18 cellular contexts compared by ENCODE assay signal in genomic region chr2:127101048-127101611, GRCh38. TPM values are rescaled to one million over a fixed set of nuclear protein-coding genes. Genes with fewer than 3 reads are reported as not detected.
DNase-seq lines count a peak whose midpoint lies in the region; TF ChIP-seq lines count a peak whose summit lies in the region.
"Had no signal": no experiment of that assay in that cellular context is flagged by ENCODE, and none has a peak within 500 bp of the region (broad histone marks: within the 10 kb centered on the region; RNA-seq: fewer than 3 reads in every experiment).

No MANE protein-coding gene starts in this region.

- no peak overlapping the region for H2BK12ac ChIP-seq in neuronal stem cell (ENCODE audit: low read length)

- peak overlapping the region; percentile 53 for H2AK5ac ChIP-seq in neuronal stem cell (ENCODE audit: low read depth, low read length)

- DNase-seq in RWPE1 (ENCODE audit: low spot score) (no peak), dorsolateral prefrontal cortex (peak in 2 of 10 donors; percentile 28 to 38), neuronal stem cell (ENCODE audit: low spot score) (no peak), substantia nigra (lab: John Stamatoyannopoulos, UW) (no peak), HuH-7.5 (ENCODE audit: low spot score) (no peak), NCI-H1694 (lab: John Stamatoyannopoulos, UW) (no peak), GOT3 (lab: John Stamatoyannopoulos, UW) (no peak)
- DNase-seq: activated CD4-positive, alpha-beta T cell treated with anti-CD3 and anti-CD28 coated beads, Interleukin-2, amount 10 ng/mL, durations not matched to agents 24 days and 14 days; C1 segment of cervical spinal cord; central memory CD4-positive, alpha-beta T cell; natural killer cell; NCI-H2081 treated with DMSO at 0.1 percent for 48 hours; NCI-H524 treated with DMSO at 0.1 percent for 48 hours; stimulated activated CD4-positive, alpha-beta T cell treated with anti-CD3 and anti-CD28 coated beads, Interleukin-4, amount 100 ng/mL, for 24 hours; stimulated activated CD8-positive, alpha-beta memory T cell treated with anti-CD3 and anti-CD28 coated beads, Interleukin-4, amount 100 ng/mL, for 48 hours; T1000 had no signal

- H2AFZ ChIP-seq in neuronal stem cell (ENCODE audit: low read length) = no peak overlapping the region

- peak overlapping the region; percentile 59 for H3K18ac ChIP-seq in neuronal stem cell (ENCODE audit: low read length)

- no peak overlapping the region for H2BK15ac ChIP-seq in neuronal stem cell (ENCODE audit: low read length)

- H3K4ac ChIP-seq in neuronal stem cell (ENCODE audit: low read length) = no peak overlapping the region

- CTCF ChIA-PET in RWPE1 (lab: Yijun Ruan, JAX) = no interaction called here

- H3K4me2 ChIP-seq in neuronal stem cell (ENCODE audit: insufficient read depth, low read length, poor library complexity, severe bottlenecking) = no peak overlapping the region

- no peak overlapping the region for H2BK5ac ChIP-seq in neuronal stem cell (ENCODE audit: low read length)

- no CpG with 5 or more reads among the region's 6 CpGs for WGBS in neuronal stem cell (ENCODE audit: extremely low coverage in 2 of 2, insufficient read length in 2 of 2, insufficient replicate concordance in 1 of 2), 2 donors

- H4K8ac ChIP-seq in neuronal stem cell (ENCODE audit: low read depth, low read length) = no peak overlapping the region

- TF ChIP-seq CTCF in RWPE1 (conservative IDR thresholded peaks at IDR 0.05; ENCODE audit: low read depth) (no peak), dorsolateral prefrontal cortex (IDR thresholded peaks at IDR 0.05 in 54 of 56, conservative IDR thresholded peaks at IDR 0.05 in 2 of 56; ENCODE audit: low read depth in 1 of 56, partially characterized antibody in 56 of 56) (no peak)

- POLR2A ChIA-PET in RWPE1 (lab: Yijun Ruan, JAX; ENCODE audit: low non-redundant PET) = no interaction called here

- intact Hi-C loops in dorsolateral prefrontal cortex (cut with DNase I) = loop anchor here (10.0 kb wide), 2 partner anchors 46 to 174 kb away; no protein-coding TSS in a partner anchor

- H3K27me3 ChIP-seq in dorsolateral prefrontal cortex (no peaks in the 10 kb centered on the region), neuronal stem cell (ENCODE audit: control insufficient read depth in 3 of 3, insufficient read depth in 3 of 3, low read depth in 1 of 3, low read length in 3 of 3) (no peaks in the 10 kb centered on the region)
- H3K27me3 ChIP-seq: tibial artery had no signal

- peaks cover 19% of the 10 kb centered on the region for H3K79me1 ChIP-seq in neuronal stem cell (ENCODE audit: low read depth, low read length)

- no peak overlapping the region for H4K91ac ChIP-seq in neuronal stem cell (ENCODE audit: low read depth, low read length, poor library complexity)

- H3K9me3 ChIP-seq in neuronal stem cell (replicated peaks in 1 of 2; ENCODE audit: control insufficient read depth in 2 of 2, insufficient read depth in 1 of 2, low read depth in 1 of 2, low read length in 2 of 2) = no peaks in the 10 kb centered on the region
- H3K9me3 ChIP-seq: tibial artery had no signal

- no peak overlapping the region for H3K14ac ChIP-seq in neuronal stem cell (ENCODE audit: low read length)

- H3K36me3 ChIP-seq in neuronal stem cell (replicated peaks in 1 of 2; ENCODE audit: control insufficient read depth in 2 of 2, insufficient read depth in 2 of 2, low read length in 2 of 2) = peaks cover 0 to 1% of the 10 kb centered on the region in 2 donors
- H3K36me3 ChIP-seq: tibial artery had no signal

- no peak overlapping the region for H3K23ac ChIP-seq in neuronal stem cell (ENCODE audit: low read depth, low read length, poor library complexity)

- no peak overlapping the region for H3K9ac ChIP-seq in neuronal stem cell (ENCODE audit: low read depth, low read length, poor library complexity)

- peaks cover 13 to 36% of the 10 kb centered on the region in 2 donors for H3K4me1 ChIP-seq in neuronal stem cell (ENCODE audit: control insufficient read depth in 2 of 2, insufficient read depth in 1 of 2, low read depth in 1 of 2, low read length in 2 of 2)

- H3K27ac ChIP-seq in RWPE1 (peak overlapping the region; percentile 31; the same call in 1 of the 2 replicates), dorsolateral prefrontal cortex (peak overlapping the region in 53 of 59 donors; percentile 2 to 99 (median 97)), neuronal stem cell (replicated peaks; ENCODE audit: low read length) (no peak overlapping the region), substantia nigra (ENCODE audit: low read depth, low read length, poor library complexity, severe bottlenecking) (peak overlapping the region; percentile 98)
- H3K27ac ChIP-seq: tibial artery had no signal

- H2BK120ac ChIP-seq in neuronal stem cell (ENCODE audit: low read depth, low read length) = no peak overlapping the region

- H3K4me3 ChIP-seq in dorsolateral prefrontal cortex (peak overlapping the region in 27 of 59 donors; percentile 0 to 100 (median 94)), neuronal stem cell (ENCODE audit: low read length in 2 of 2) (no peak overlapping the region)
- H3K4me3 ChIP-seq: K562, tibial artery had no signal

RNA-seq across cellular contexts. Expression of gene BIN1, which starts 5.8 kb away (rescaled TPM):
- 100 to 1,000 TPM; 151 to 703 (median 290) TPM for total RNA-seq in dorsolateral prefrontal cortex
- polyA plus RNA-seq in neuronal stem cell (2013, experiment 1 of 2) = 58.5 TPM
- 59.1 TPM for polyA plus RNA-seq in neuronal stem cell (2013, experiment 2 of 2)
